In the genomic region with DNA sequence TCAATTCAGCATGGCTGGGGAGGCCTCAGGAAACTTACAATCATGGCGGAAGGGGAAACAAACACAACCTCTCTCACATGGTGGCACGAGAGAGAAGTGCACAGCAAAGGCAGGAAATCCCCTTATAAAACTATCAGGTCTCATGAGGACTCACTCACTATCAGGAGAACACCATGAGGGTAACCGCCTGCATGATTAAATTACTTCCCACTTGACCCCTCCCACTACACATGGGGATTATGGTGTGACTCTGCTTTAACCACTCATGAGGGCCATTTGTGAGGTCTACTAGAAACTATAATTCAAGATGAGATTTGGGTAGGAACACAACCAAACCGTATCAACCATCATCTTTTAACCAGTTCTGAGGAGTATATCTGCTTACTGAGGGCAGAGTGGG, we compare ENCODE assay signal across 25 cellular contexts.
"Had no signal": no experiment of that assay in that cellular context is flagged by ENCODE, and none has a peak within 500 bp of the region (broad histone marks: within the 10 kb centered on the region; RNA-seq: fewer than 3 reads in every experiment).

No MANE protein-coding gene starts in this region.

- ATAC-seq: activated naive CD4-positive, alpha-beta T cell treated with anti-CD3 and anti-CD28 coated beads, Interleukin-2, amount 50 U/mL, for 72 hours; activated T-cell treated with anti-CD3 and anti-CD28 coated beads, Interleukin-2, amount 50 U/mL, for 72 hours; effector memory CD8-positive, alpha-beta T cell; foreskin keratinocyte; gastrocnemius medialis; T-helper 17 cell; WTC11 had no signal

- DNase-seq: activated CD4-positive, alpha-beta memory T cell treated with anti-CD3 and anti-CD28 coated beads, Interleukin-2, amount 10 ng/mL, durations not matched to agents 7 days and 5 days; activated CD4-positive, alpha-beta T cell treated with anti-CD3 and anti-CD28 coated beads for 1 hour; activated CD4-positive, alpha-beta T cell treated with anti-CD3 and anti-CD28 coated beads for 4 hours; activated CD4-positive, alpha-beta T cell treated with anti-CD3 and anti-CD28 coated beads, Interleukin-2, amount 10 ng/mL, durations not matched to agents 7 days and 5 days; activated CD4-positive, alpha-beta T cell treated with anti-CD3 and anti-CD28 coated beads, Interleukin-2, amount 50 U/mL, for 4 hours; activated CD8-positive, alpha-beta memory T cell treated with anti-CD3 and anti-CD28 coated beads, Interleukin-2, amount 50 U/mL, for 48 hours; activated gamma-delta T cell; activated naive CD4-positive, alpha-beta T cell; activated naive CD4-positive, alpha-beta T cell treated with anti-CD3 and anti-CD28 coated beads, Interleukin-2, amount 10 ng/mL, durations not matched to agents 7 days and 5 days; activated naive CD8-positive, alpha-beta T cell treated with anti-CD3 and anti-CD28 coated beads, Interleukin-2, amount 10 ng/mL, durations not matched to agents 7 days and 5 days; activated T-cell treated with anti-CD3 and anti-CD28 coated beads for 4 hours; activated T-cell treated with anti-CD3 and anti-CD28 coated beads, Interleukin-2, amount 50 U/mL, for 24 hours; activated T-cell treated with anti-CD3 and anti-CD28 coated beads, Interleukin-2, amount 50 U/mL, for 72 hours; cortex of kidney; dermis blood vessel endothelial cell; effector CD4-positive, alpha-beta T cell; effector memory CD8-positive, alpha-beta T cell; erythroblast; foreskin keratinocyte; gastrocnemius medialis; glutamatergic neuron; T-helper 1 cell; T-helper 17 cell had no signal
